1 cellular context compared by ENCODE assay signal in genomic region chr19:53103141-53103902, GRCh38.
TF ChIP-seq lines count a peak whose summit lies in the region.

Gene ZNF160 (minus strand): TSS chr19:53103422. CDS start chr19:53086276, 17,146 bp downstream.

TF ChIP-seq in HepG2, 621 proteins besides CTCF, POLR2A, EP300 and RAD21 (continued from another document):
- TF ChIP-seq ZNF407 (CRISPR knock-in tag; IDR thresholded peaks at IDR 0.05; ENCODE audit: not compliant biosample characterization) (no peak), TAF1 (CRISPR knock-in tag; IDR thresholded peaks at IDR 0.05) (peak; percentile 76), MXD3 (CRISPR knock-in tag; IDR thresholded peaks at IDR 0.05) (no peak), HOXD1 (CRISPR knock-in tag; IDR thresholded peaks at IDR 0.05) (no peak), MLLT10 (CRISPR knock-in tag; IDR thresholded peaks at IDR 0.05) (no peak), HNRNPH1 (optimal IDR thresholded peaks at IDR 0.05; ENCODE audit: low read depth, low read length) (no peak), MAFK (conservative IDR thresholded peaks at IDR 0.05 in 1 of 2, IDR thresholded peaks at IDR 0.05 in 1 of 2; ENCODE audit: low read length in 2 of 2) (no peak), GABPA (IDR thresholded peaks at IDR 0.05; ENCODE audit: low read depth, low read length) (peak; percentile 48), GABPA (CRISPR knock-in tag; IDR thresholded peaks at IDR 0.05; ENCODE audit: low read depth) (peak; percentile 86), MED1 (CRISPR knock-in tag; IDR thresholded peaks at IDR 0.05) (peak; percentile 37; the same call in 1 of the 2 replicates), ELF3 (CRISPR knock-in tag; IDR thresholded peaks at IDR 0.05) (peak; percentile 60), RORA (CRISPR knock-in tag; IDR thresholded peaks at IDR 0.05) (no peak), ZNF382 (CRISPR knock-in tag; IDR thresholded peaks at IDR 0.05; ENCODE audit: borderline replicate concordance) (no peak), ZBTB40 (IDR thresholded peaks at IDR 0.05) (no peak), ZBTB40 (CRISPR knock-in tag; IDR thresholded peaks at IDR 0.05) (peak; percentile 19; the same call in 1 of the 2 replicates), ZNF513 (CRISPR knock-in tag; conservative IDR thresholded peaks at IDR 0.05) (no peak), ZNF274 (CRISPR knock-in tag; IDR thresholded peaks at IDR 0.05) (no peak), ZNF639 (CRISPR knock-in tag; conservative IDR thresholded peaks at IDR 0.05) (no peak), ZNF180 (CRISPR knock-in tag; IDR thresholded peaks at IDR 0.05; ENCODE audit: borderline replicate concordance, low read depth) (no peak), ZMYM4 (CRISPR knock-in tag; IDR thresholded peaks at IDR 0.05) (peak; percentile 19; the same call in 1 of the 2 replicates), HOXA5 (CRISPR knock-in tag; IDR thresholded peaks at IDR 0.05) (0 out of 2 replicates have a peak, but pooled peaks have one; percentile 23), RBFOX2 (IDR thresholded peaks at IDR 0.05; ENCODE audit: low read depth, low read length) (peak; percentile 60), SALL1 (CRISPR knock-in tag; IDR thresholded peaks at IDR 0.05) (peak; percentile 66), RBM39 (IDR thresholded peaks at IDR 0.05; ENCODE audit: low read depth, low read length, poor library complexity, severe bottlenecking) (peak; percentile 49), ZNF234 (CRISPR knock-in tag; conservative IDR thresholded peaks at IDR 0.05) (no peak), GABPB1 (CRISPR knock-in tag; IDR thresholded peaks at IDR 0.05) (peak; percentile 90)
TF ChIP-seq in HepG2: peak in this region for 50.
